ENCODE assay signal across 1 cellular context in genomic region chr6:162058281-162058875, GRCh38.
TF ChIP-seq lines count a peak whose summit lies in the region.

No MANE protein-coding gene starts in this region.

TF ChIP-seq in HepG2, 621 proteins besides CTCF, POLR2A, EP300 and RAD21 (continued from another document and continues in another):
- TF ChIP-seq ZNF260 (CRISPR knock-in tag; IDR thresholded peaks at IDR 0.05; ENCODE audit: borderline replicate concordance, low read depth) (no peak), FOXP1 (IDR thresholded peaks at IDR 0.05) (0 out of 2 replicates have a peak, but pooled peaks have one; percentile 8), FOXP1 (CRISPR knock-in tag; IDR thresholded peaks at IDR 0.05) (peak; percentile 90), ZNF12 (CRISPR knock-in tag; IDR thresholded peaks at IDR 0.05) (peak; percentile 92), MTA3 (CRISPR knock-in tag; IDR thresholded peaks at IDR 0.05) (no peak), SPEN (CRISPR knock-in tag; IDR thresholded peaks at IDR 0.05; ENCODE audit: low read depth) (peak; percentile 30; the same call in 1 of the 2 replicates), PHF21A (CRISPR knock-in tag; IDR thresholded peaks at IDR 0.05) (peak; percentile 80), MAFF (IDR thresholded peaks at IDR 0.05; ENCODE audit: low read depth, low read length) (peak; percentile 24; the same call in 1 of the 2 replicates), LCORL (IDR thresholded peaks at IDR 0.05) (no peak), LCORL (CRISPR knock-in tag; IDR thresholded peaks at IDR 0.05) (no peak), SMC3 (IDR thresholded peaks at IDR 0.05; ENCODE audit: low read length) (no peak; the same call in 1 of the 2 replicates), ZNF672 (CRISPR knock-in tag; IDR thresholded peaks at IDR 0.05) (no peak), PAF1 (CRISPR knock-in tag; IDR thresholded peaks at IDR 0.05) (no peak), ZNF572 (CRISPR knock-in tag; IDR thresholded peaks at IDR 0.05) (peak; percentile 56; the same call in 1 of the 2 replicates), ARID2 (CRISPR knock-in tag; IDR thresholded peaks at IDR 0.05; ENCODE audit: borderline replicate concordance) (peak; percentile 92), ESRRA (CRISPR knock-in tag; IDR thresholded peaks at IDR 0.05; ENCODE audit: low read depth) (0 out of 2 replicates have a peak, but pooled peaks have one; percentile 33), ZFP41 (CRISPR knock-in tag; IDR thresholded peaks at IDR 0.05; ENCODE audit: borderline replicate concordance) (no peak), TAF15 (IDR thresholded peaks at IDR 0.05; ENCODE audit: low read depth, low read length, poor library complexity, severe bottlenecking) (no peak), CREM (IDR thresholded peaks at IDR 0.05) (peak; percentile 66; the same call in 1 of the 2 replicates), CREM (CRISPR knock-in tag; IDR thresholded peaks at IDR 0.05) (no peak), HMG20B (CRISPR knock-in tag; conservative IDR thresholded peaks at IDR 0.05) (no peak), NR2F6 (IDR thresholded peaks at IDR 0.05) (peak; percentile 49; the same call in 1 of the 2 replicates), NR2F6 (CRISPR knock-in tag; IDR thresholded peaks at IDR 0.05) (peak; percentile 72), NFE2L1 (CRISPR knock-in tag; IDR thresholded peaks at IDR 0.05; ENCODE audit: borderline replicate concordance) (no peak), GFI1 (CRISPR knock-in tag; IDR thresholded peaks at IDR 0.05; ENCODE audit: borderline replicate concordance) (peak; percentile 23; the same call in 1 of the 2 replicates), ZNF224 (CRISPR knock-in tag; IDR thresholded peaks at IDR 0.05) (0 out of 2 replicates have a peak, but pooled peaks have one; percentile 39), TBX2 (CRISPR knock-in tag; IDR thresholded peaks at IDR 0.05; ENCODE audit: borderline replicate concordance) (peak; percentile 82), HOXA7 (CRISPR knock-in tag; IDR thresholded peaks at IDR 0.05) (no peak), PHF8 (CRISPR knock-in tag; IDR thresholded peaks at IDR 0.05) (no peak), PAXIP1 (CRISPR knock-in tag; conservative IDR thresholded peaks at IDR 0.05) (peak; percentile 94), ZNF878 (CRISPR knock-in tag; IDR thresholded peaks at IDR 0.05) (peak; percentile 85), TRIM24 (CRISPR knock-in tag; IDR thresholded peaks at IDR 0.05) (no peak), ZNF629 (CRISPR knock-in tag; conservative IDR thresholded peaks at IDR 0.05) (peak; percentile 51), SNAPC5 (CRISPR knock-in tag; IDR thresholded peaks at IDR 0.05; ENCODE audit: borderline replicate concordance) (no peak; the same call in 1 of the 2 replicates), FUBP1 (CRISPR knock-in tag; IDR thresholded peaks at IDR 0.05; ENCODE audit: borderline replicate concordance) (no peak), NR2F2 (IDR thresholded peaks at IDR 0.05; ENCODE audit: borderline replicate concordance, low read depth) (0 out of 2 replicates have a peak, but pooled peaks have one; percentile 42)
- TF ChIP-seq, protein P1, sequence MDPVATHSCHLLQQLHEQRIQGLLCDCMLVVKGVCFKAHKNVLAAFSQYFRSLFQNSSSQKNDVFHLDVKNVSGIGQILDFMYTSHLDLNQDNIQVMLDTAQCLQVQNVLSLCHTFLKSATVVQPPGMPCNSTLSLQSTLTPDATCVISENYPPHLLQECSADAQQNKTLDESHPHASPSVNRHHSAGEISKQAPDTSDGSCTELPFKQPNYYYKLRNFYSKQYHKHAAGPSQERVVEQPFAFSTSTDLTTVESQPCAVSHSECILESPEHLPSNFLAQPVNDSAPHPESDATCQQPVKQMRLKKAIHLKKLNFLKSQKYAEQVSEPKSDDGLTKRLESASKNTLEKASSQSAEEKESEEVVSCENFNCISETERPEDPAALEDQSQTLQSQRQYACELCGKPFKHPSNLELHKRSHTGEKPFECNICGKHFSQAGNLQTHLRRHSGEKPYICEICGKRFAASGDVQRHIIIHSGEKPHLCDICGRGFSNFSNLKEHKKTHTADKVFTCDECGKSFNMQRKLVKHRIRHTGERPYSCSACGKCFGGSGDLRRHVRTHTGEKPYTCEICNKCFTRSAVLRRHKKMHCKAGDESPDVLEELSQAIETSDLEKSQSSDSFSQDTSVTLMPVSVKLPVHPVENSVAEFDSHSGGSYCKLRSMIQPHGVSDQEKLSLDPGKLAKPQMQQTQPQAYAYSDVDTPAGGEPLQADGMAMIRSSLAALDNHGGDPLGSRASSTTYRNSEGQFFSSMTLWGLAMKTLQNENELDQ (CRISPR knock-in tag; IDR thresholded peaks at IDR 0.05; ENCODE audit: borderline replicate concordance): no peak
- TF ChIP-seq, protein P2, sequence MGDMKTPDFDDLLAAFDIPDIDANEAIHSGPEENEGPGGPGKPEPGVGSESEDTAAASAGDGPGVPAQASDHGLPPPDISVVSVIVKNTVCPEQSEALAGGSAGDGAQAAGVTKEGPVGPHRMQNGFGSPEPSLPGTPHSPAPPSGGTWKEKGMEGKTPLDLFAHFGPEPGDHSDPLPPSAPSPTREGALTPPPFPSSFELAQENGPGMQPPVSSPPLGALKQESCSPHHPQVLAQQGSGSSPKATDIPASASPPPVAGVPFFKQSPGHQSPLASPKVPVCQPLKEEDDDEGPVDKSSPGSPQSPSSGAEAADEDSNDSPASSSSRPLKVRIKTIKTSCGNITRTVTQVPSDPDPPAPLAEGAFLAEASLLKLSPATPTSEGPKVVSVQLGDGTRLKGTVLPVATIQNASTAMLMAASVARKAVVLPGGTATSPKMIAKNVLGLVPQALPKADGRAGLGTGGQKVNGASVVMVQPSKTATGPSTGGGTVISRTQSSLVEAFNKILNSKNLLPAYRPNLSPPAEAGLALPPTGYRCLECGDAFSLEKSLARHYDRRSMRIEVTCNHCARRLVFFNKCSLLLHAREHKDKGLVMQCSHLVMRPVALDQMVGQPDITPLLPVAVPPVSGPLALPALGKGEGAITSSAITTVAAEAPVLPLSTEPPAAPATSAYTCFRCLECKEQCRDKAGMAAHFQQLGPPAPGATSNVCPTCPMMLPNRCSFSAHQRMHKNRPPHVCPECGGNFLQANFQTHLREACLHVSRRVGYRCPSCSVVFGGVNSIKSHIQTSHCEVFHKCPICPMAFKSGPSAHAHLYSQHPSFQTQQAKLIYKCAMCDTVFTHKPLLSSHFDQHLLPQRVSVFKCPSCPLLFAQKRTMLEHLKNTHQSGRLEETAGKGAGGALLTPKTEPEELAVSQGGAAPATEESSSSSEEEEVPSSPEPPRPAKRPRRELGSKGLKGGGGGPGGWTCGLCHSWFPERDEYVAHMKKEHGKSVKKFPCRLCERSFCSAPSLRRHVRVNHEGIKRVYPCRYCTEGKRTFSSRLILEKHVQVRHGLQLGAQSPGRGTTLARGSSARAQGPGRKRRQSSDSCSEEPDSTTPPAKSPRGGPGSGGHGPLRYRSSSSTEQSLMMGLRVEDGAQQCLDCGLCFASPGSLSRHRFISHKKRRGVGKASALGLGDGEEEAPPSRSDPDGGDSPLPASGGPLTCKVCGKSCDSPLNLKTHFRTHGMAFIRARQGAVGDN (CRISPR knock-in tag; IDR thresholded peaks at IDR 0.05): peak; percentile 38
- TF ChIP-seq, protein P3, sequence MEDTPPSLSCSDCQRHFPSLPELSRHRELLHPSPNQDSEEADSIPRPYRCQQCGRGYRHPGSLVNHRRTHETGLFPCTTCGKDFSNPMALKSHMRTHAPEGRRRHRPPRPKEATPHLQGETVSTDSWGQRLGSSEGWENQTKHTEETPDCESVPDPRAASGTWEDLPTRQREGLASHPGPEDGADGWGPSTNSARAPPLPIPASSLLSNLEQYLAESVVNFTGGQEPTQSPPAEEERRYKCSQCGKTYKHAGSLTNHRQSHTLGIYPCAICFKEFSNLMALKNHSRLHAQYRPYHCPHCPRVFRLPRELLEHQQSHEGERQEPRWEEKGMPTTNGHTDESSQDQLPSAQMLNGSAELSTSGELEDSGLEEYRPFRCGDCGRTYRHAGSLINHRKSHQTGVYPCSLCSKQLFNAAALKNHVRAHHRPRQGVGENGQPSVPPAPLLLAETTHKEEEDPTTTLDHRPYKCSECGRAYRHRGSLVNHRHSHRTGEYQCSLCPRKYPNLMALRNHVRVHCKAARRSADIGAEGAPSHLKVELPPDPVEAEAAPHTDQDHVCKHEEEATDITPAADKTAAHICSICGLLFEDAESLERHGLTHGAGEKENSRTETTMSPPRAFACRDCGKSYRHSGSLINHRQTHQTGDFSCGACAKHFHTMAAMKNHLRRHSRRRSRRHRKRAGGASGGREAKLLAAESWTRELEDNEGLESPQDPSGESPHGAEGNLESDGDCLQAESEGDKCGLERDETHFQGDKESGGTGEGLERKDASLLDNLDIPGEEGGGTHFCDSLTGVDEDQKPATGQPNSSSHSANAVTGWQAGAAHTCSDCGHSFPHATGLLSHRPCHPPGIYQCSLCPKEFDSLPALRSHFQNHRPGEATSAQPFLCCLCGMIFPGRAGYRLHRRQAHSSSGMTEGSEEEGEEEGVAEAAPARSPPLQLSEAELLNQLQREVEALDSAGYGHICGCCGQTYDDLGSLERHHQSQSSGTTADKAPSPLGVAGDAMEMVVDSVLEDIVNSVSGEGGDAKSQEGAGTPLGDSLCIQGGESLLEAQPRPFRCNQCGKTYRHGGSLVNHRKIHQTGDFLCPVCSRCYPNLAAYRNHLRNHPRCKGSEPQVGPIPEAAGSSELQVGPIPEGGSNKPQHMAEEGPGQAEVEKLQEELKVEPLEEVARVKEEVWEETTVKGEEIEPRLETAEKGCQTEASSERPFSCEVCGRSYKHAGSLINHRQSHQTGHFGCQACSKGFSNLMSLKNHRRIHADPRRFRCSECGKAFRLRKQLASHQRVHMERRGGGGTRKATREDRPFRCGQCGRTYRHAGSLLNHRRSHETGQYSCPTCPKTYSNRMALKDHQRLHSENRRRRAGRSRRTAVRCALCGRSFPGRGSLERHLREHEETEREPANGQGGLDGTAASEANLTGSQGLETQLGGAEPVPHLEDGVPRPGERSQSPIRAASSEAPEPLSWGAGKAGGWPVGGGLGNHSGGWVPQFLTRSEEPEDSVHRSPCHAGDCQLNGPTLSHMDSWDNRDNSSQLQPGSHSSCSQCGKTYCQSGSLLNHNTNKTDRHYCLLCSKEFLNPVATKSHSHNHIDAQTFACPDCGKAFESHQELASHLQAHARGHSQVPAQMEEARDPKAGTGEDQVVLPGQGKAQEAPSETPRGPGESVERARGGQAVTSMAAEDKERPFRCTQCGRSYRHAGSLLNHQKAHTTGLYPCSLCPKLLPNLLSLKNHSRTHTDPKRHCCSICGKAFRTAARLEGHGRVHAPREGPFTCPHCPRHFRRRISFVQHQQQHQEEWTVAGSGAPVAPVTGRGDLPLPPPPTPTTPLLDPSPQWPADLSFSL (CRISPR knock-in tag; IDR thresholded peaks at IDR 0.05): peak; percentile 58; the same call in 1 of the 2 replicates
- TF ChIP-seq, protein P4, sequence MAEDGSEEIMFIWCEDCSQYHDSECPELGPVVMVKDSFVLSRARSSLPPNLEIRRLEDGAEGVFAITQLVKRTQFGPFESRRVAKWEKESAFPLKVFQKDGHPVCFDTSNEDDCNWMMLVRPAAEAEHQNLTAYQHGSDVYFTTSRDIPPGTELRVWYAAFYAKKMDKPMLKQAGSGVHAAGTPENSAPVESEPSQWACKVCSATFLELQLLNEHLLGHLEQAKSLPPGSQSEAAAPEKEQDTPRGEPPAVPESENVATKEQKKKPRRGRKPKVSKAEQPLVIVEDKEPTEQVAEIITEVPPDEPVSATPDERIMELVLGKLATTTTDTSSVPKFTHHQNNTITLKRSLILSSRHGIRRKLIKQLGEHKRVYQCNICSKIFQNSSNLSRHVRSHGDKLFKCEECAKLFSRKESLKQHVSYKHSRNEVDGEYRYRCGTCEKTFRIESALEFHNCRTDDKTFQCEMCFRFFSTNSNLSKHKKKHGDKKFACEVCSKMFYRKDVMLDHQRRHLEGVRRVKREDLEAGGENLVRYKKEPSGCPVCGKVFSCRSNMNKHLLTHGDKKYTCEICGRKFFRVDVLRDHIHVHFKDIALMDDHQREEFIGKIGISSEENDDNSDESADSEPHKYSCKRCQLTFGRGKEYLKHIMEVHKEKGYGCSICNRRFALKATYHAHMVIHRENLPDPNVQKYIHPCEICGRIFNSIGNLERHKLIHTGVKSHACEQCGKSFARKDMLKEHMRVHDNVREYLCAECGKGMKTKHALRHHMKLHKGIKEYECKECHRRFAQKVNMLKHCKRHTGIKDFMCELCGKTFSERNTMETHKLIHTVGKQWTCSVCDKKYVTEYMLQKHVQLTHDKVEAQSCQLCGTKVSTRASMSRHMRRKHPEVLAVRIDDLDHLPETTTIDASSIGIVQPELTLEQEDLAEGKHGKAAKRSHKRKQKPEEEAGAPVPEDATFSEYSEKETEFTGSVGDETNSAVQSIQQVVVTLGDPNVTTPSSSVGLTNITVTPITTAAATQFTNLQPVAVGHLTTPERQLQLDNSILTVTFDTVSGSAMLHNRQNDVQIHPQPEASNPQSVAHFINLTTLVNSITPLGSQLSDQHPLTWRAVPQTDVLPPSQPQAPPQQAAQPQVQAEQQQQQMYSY (CRISPR knock-in tag; IDR thresholded peaks at IDR 0.05): no peak
